Comparison of ENCODE assay signal across 1 cellular context in genomic region chr1:37480125-37480466, GRCh38.
TF ChIP-seq lines count a peak whose summit lies in the region.

No MANE protein-coding gene starts in this region.

TF ChIP-seq in HEK293, 187 proteins besides CTCF, POLR2A, EP300 and RAD21 (continued from another document):
- TF ChIP-seq PRDM2 (tag by site-specific recombination; IDR thresholded peaks at IDR 0.05; ENCODE audit: borderline replicate concordance) = no peak
